ENCODE assay signal across 19 cellular contexts in the genomic region with DNA sequence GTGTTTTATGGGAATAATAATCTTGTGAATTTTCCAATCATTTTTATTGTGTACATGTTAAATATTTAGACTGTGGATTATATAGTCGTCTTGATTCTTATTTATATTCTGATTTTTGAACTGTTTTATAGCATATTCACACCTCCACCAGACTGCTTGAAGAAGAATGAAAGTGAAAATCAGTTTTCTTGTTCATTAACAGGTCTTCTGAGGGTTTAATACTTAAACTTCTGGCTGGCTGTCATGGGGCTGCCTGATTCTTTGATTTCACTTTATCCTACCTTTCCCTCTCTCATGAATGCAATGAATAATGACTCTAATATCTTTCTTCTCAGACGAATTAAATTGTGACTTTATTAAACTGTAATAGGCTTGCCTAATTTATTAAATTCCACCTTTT. TPM values are rescaled to one million over a fixed set of nuclear protein-coding genes. Genes with fewer than 3 reads are reported as not detected.
A peak's percentile ranks its signal among the peaks of the same experiment; 100 is the strongest.
DNase-seq lines count a peak whose midpoint lies in the region; ATAC-seq and TF ChIP-seq lines count a peak whose summit lies in the region.
"Had no signal": no experiment of that assay in that cellular context is flagged by ENCODE, and none has a peak within 500 bp of the region (broad histone marks: within the 10 kb centered on the region; RNA-seq: fewer than 3 reads in every experiment).

No MANE protein-coding gene starts in this region.

- H3K4me2 ChIP-seq in IMR-90 (ENCODE audit: low read depth, low read length) (no peak overlapping the region), smooth muscle cell (peak overlapping the region; percentile 64)
- H3K4me2 ChIP-seq: BLaER1 had no signal

- H3K27me3 Mint-ChIP-seq in nephron progenitor cell (ENCODE audit: low read depth, poor library complexity), result peaks cover 3% of the 10 kb centered on the region
- H3K27me3 Mint-ChIP-seq: dendritic cell treated with granulocyte-macrophage colony-stimulating factor and Interleukin-4, amounts not matched to agents 40 ng/mL and 50 ng/mL, for 4 days had no signal

- H4K91ac ChIP-seq in IMR-90 (ENCODE audit: insufficient read depth, low read depth, low read length), result peak overlapping the region; percentile 50; the same call in 1 of the 2 replicates

- H4K5ac ChIP-seq in IMR-90 (ENCODE audit: low read depth, low read length), result peak overlapping the region; percentile 57; the same call in 1 of the 2 replicates

- H2BK5ac ChIP-seq in IMR-90 (ENCODE audit: low read depth, low read length, poor library complexity, severe bottlenecking), result peak overlapping the region; percentile 72

- no peak overlapping the region for H3K9ac ChIP-seq in IMR-90 (ENCODE audit: low read depth, low read length)
- H3K9ac ChIP-seq in smooth muscle cell (ENCODE audit: low read depth), result peak overlapping the region; percentile 30
- H3K9ac ChIP-seq: BLaER1 had no signal

- no peaks in the 10 kb centered on the region for H3K79me2 ChIP-seq in smooth muscle cell (ENCODE audit: low read depth)

- ATAC-seq in GM19035 (IDR thresholded peaks at IDR 0.05; ENCODE audit: unreplicated experiment) (peak; percentile 50), HG02938 (IDR thresholded peaks at IDR 0.05; ENCODE audit: unreplicated experiment) (peak; percentile 76), IMR-90 (ENCODE audit: low read depth) (no peak)
- ATAC-seq: WTC11 had no signal

- H3K79me1 ChIP-seq in IMR-90 (ENCODE audit: low read depth in 1 of 2, low read length in 2 of 2), result peaks cover 12 to 23% of the 10 kb centered on the region in 2 experiments

- no peak overlapping the region for H2AK9ac ChIP-seq in IMR-90 (replicated peaks; ENCODE audit: low read depth, low read length, poor library complexity)

- H3K36me3 ChIP-seq in IMR-90 (ENCODE audit: control insufficient read depth, insufficient read depth, low read length) (peaks cover 14% of the 10 kb centered on the region), smooth muscle cell (ENCODE audit: low read depth) (peaks cover 10% of the 10 kb centered on the region)

- no peak overlapping the region for H3K56ac ChIP-seq in IMR-90 (ENCODE audit: extremely low read depth, insufficient read depth, low read length)

- H4K20me1 ChIP-seq in IMR-90 (ENCODE audit: insufficient read depth, low read length), result no peaks in the 10 kb centered on the region
- no peaks in the 10 kb centered on the region for H4K20me1 ChIP-seq in smooth muscle cell (ENCODE audit: low read depth)
- H4K20me1 ChIP-seq: BLaER1 had no signal

- H3K27me3 ChIP-seq in IMR-90 (ENCODE audit: control insufficient read depth, insufficient read depth, low read length) (no peaks in the 10 kb centered on the region), smooth muscle cell (ENCODE audit: low read depth) (no peaks in the 10 kb centered on the region)
- H3K27me3 ChIP-seq: ascending aorta, BLaER1, Peyer's patch, right atrium auricular region had no signal

- H2BK120ac ChIP-seq in IMR-90 (ENCODE audit: low read depth, low read length), result peak overlapping the region; percentile 76

- intact Hi-C loops in IMR-90 (cut with micrococcal nuclease), result loop anchor here (5.0 kb wide), 1 partner anchor 48 kb away; no protein-coding TSS in a partner anchor

- no peaks in the 10 kb centered on the region for H3K9me3 ChIP-seq in IMR-90 (ENCODE audit: control insufficient read depth, insufficient read depth, low read length)
- H3K9me3 ChIP-seq in smooth muscle cell (replicated peaks; ENCODE audit: low read depth), result no peaks in the 10 kb centered on the region
- H3K9me3 ChIP-seq: ascending aorta, BLaER1, Peyer's patch had no signal

- TF ChIP-seq CTCF in IMR-90 (conservative IDR thresholded peaks at IDR 0.05; ENCODE audit: low read depth, low read length) (no peak), smooth muscle cell (IDR thresholded peaks at IDR 0.05; ENCODE audit: borderline replicate concordance, insufficient read depth, poor library complexity, severe bottlenecking) (no peak), nephron progenitor cell (IDR thresholded peaks at IDR 0.05) (no peak)

- no peak overlapping the region for H3K23ac ChIP-seq in IMR-90 (ENCODE audit: low read depth, low read length)

- H3K27ac Mint-ChIP-seq in nephron progenitor cell, result no peak overlapping the region
- H3K27ac Mint-ChIP-seq: dendritic cell treated with granulocyte-macrophage colony-stimulating factor and Interleukin-4, amounts not matched to agents 40 ng/mL and 50 ng/mL, for 4 days; WTC11 had no signal

- H3K27ac ChIP-seq in IMR-90 (ENCODE audit: insufficient read depth, low read length), result peak overlapping the region; percentile 36; the same call in 1 of the 2 replicates
- H3K27ac ChIP-seq in smooth muscle cell (ENCODE audit: low read depth), result peak overlapping the region; percentile 60
- H3K27ac ChIP-seq: ascending aorta, BLaER1, Peyer's patch, right atrium auricular region had no signal

- peaks cover 2% of the 10 kb centered on the region; the same call in 1 of the 2 replicates for H3K9me1 ChIP-seq in IMR-90 (ENCODE audit: insufficient read depth, low read length)

- TF ChIP-seq RAD21 in IMR-90 (IDR thresholded peaks at IDR 0.05; ENCODE audit: low read length), result no peak

- no peak for DNase-seq in IMR-90
- DNase-seq in smooth muscle cell (lab: John Stamatoyannopoulos, UW; ENCODE audit: unreplicated experiment), result no peak
- DNase-seq in nephron progenitor cell, result no peak
- DNase-seq in DMS114 treated with DMSO at 0.1 percent for 48 hours (lab: John Stamatoyannopoulos, UW; ENCODE audit: unreplicated experiment), result no peak
- DNase-seq in GF-D8 (lab: John Stamatoyannopoulos, UW), result no peak
- DNase-seq: DMS79; GOT3; NCI-H1105 treated with DMSO at 0.1 percent for 48 hours; NCI-H2171 treated with DMSO at 0.1 percent for 48 hours; Peyer's patch; stimulated activated CD4-positive, alpha-beta T cell treated with anti-CD3 and anti-CD28 coated beads, Interleukin-1b, Interleukin-23, amount 100 ng/mL, for 48 hours had no signal

- H3K36me3 Mint-ChIP-seq in nephron progenitor cell (ENCODE audit: low read depth), result peaks cover 66% of the 10 kb centered on the region

- TF ChIP-seq POLR2A in IMR-90 (IDR thresholded peaks at IDR 0.05; ENCODE audit: low read depth, low read length), result no peak

- CTCF ChIA-PET in IMR-90 (lab: Yijun Ruan, JAX), result no interaction called here

- H2BK15ac ChIP-seq in IMR-90 (ENCODE audit: low read depth, low read length), result no peak overlapping the region

- H3K4me3 ChIP-seq in IMR-90 (ENCODE audit: insufficient read depth, low read depth, low read length) (no peak overlapping the region), smooth muscle cell (no peak overlapping the region)
- H3K4me3 ChIP-seq: ascending aorta, BLaER1, Peyer's patch, right atrium auricular region had no signal

- H4K8ac ChIP-seq in IMR-90 (ENCODE audit: low read depth in 2 of 2, low read length in 2 of 2), result peak overlapping the region in 1 of 2 experiments; percentile 21; a peak in 1 of 4 replicates

- peak overlapping the region; percentile 15; the same call in 1 of the 2 replicates for H3K4ac ChIP-seq in IMR-90 (ENCODE audit: low read depth, low read length)

- POLR2A ChIA-PET in IMR-90 (lab: Charles Lee; ENCODE audit: unreplicated experiment), result interaction anchor here (0.6 kb wide), 1 partner anchor 248 kb away, joined by 3 read pairs; no protein-coding TSS in a partner anchor

- no peaks in the 10 kb centered on the region for H3F3A ChIP-seq in smooth muscle cell (ENCODE audit: low read depth)

- WGBS in IMR-90 (ENCODE audit: extremely low coverage in 2 of 2, insufficient read length in 1 of 2), 2 experiments, result no CpG with 5 or more reads among the region's 2 CpGs
- 76% methylated on average over 2 of the region's 2 CpGs for WGBS in smooth muscle cell (ENCODE audit: low lambda C conversion rate)

- H2AK5ac ChIP-seq in IMR-90 (ENCODE audit: low read depth, low read length), result no peak overlapping the region

- H3K4me1 ChIP-seq in IMR-90 (ENCODE audit: control insufficient read depth, insufficient read depth, low read length) (peaks cover 3% of the 10 kb centered on the region), smooth muscle cell (ENCODE audit: low read depth) (peaks cover 8% of the 10 kb centered on the region)
- H3K4me1 ChIP-seq: ascending aorta, BLaER1, Peyer's patch, right atrium auricular region had no signal

- no peaks in the 10 kb centered on the region for H3K4me1 Mint-ChIP-seq in nephron progenitor cell
- H3K4me1 Mint-ChIP-seq: neural crest cell had no signal

- H2AFZ ChIP-seq in IMR-90 (replicated peaks; ENCODE audit: low read length, poor library complexity), result no peak overlapping the region
- H2AFZ ChIP-seq in smooth muscle cell (ENCODE audit: low read depth), result no peak overlapping the region

- H2BK20ac ChIP-seq in IMR-90 (ENCODE audit: low read depth, low read length), result no peak overlapping the region

- 0 out of 2 replicates have a peak overlapping the region, but pooled peaks have one; percentile 33 for H3K18ac ChIP-seq in IMR-90 (ENCODE audit: low read depth, low read length)

- H3K14ac ChIP-seq in IMR-90 (replicated peaks; ENCODE audit: low read depth, low read length), result no peak overlapping the region

- in situ Hi-C loops in IMR-90 (cut with MboI; ENCODE audit: low sequenced_read_pairs), result loop anchor here (25.0 kb wide), 1 partner anchor 1487 kb away; no protein-coding TSS in a partner anchor

- H3K9me3 Mint-ChIP-seq in nephron progenitor cell, result peaks cover 9% of the 10 kb centered on the region
- H3K9me3 Mint-ChIP-seq: dendritic cell treated with granulocyte-macrophage colony-stimulating factor and Interleukin-4, amounts not matched to agents 40 ng/mL and 50 ng/mL, for 4 days; WTC11 had no signal

- dilution Hi-C loops in IMR-90 (cut with HindIII; ENCODE audit: low sequenced_read_pairs, unreplicated experiment), result no loop called here

- no peak overlapping the region for H3K4me3 Mint-ChIP-seq in nephron progenitor cell
- H3K4me3 Mint-ChIP-seq: dendritic cell treated with granulocyte-macrophage colony-stimulating factor and Interleukin-4, amounts not matched to agents 40 ng/mL and 50 ng/mL, for 4 days; neural crest cell; WTC11 had no signal

- no TSS peak for BruUV-seq in IMR-90 (replicated peaks; lab: Mats Ljungman, UMichigan)

TF ChIP-seq in IMR-90, 13 proteins besides CTCF, POLR2A, EP300 and RAD21 (continues in another document):
- TF ChIP-seq FOS (IDR thresholded peaks at IDR 0.05; ENCODE audit: low read depth, low read length) (no peak), MAZ (IDR thresholded peaks at IDR 0.05; ENCODE audit: borderline replicate concordance, low read depth, low read length) (no peak)
- TF ChIP-seq, protein P1, sequence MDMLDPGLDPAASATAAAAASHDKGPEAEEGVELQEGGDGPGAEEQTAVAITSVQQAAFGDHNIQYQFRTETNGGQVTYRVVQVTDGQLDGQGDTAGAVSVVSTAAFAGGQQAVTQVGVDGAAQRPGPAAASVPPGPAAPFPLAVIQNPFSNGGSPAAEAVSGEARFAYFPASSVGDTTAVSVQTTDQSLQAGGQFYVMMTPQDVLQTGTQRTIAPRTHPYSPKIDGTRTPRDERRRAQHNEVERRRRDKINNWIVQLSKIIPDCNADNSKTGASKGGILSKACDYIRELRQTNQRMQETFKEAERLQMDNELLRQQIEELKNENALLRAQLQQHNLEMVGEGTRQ (IDR thresholded peaks at IDR 0.05; ENCODE audit: low read depth, low read length), result no peak

RNA-seq across cellular contexts. Expression of gene ATP2C1, which starts 56.2 kb away (rescaled TPM):
- total RNA-seq in IMR-90 (2012; rRNA removed), result 41.4 and 78.9 TPM in 2 replicates
- 33.3 and 50.2 TPM in 2 replicates for polyA plus RNA-seq in IMR-90 (2012; rRNA removed)
- polyA plus RNA-seq in IMR-90 (2012; cell fraction: cytosol; rRNA removed), result 7.9 and 11.3 TPM in 2 replicates
- polyA plus RNA-seq in IMR-90 (2012; cell fraction: nucleus; rRNA removed; ENCODE audit: low replicate concordance), result 6.4 and 66.6 TPM in 2 replicates
- total RNA-seq in smooth muscle cell, result 85.9 and 118 TPM in 2 replicates
- polyA plus RNA-seq in smooth muscle cell, result 36.0 and 43.2 TPM in 2 replicates
